21 cellular contexts compared by ENCODE assay signal in genomic region chr1:24751833-24752232, GRCh38. TPM values are rescaled to one million over a fixed set of nuclear protein-coding genes. Genes with fewer than 3 reads are reported as not detected.
DNase-seq lines count a peak whose midpoint lies in the region; ATAC-seq, FAIRE-seq and TF ChIP-seq lines count a peak whose summit lies in the region.
"Had no signal": no experiment of that assay in that cellular context is flagged by ENCODE, and none has a peak within 500 bp of the region (broad histone marks: within the 10 kb centered on the region; RNA-seq: fewer than 3 reads in every experiment).

No MANE protein-coding gene starts in this region.

- H4K20me1 ChIP-seq in HepG2 (ENCODE audit: insufficient read depth, low read length) = peaks cover 28% of the 10 kb centered on the region

- H3K4me3 ChIP-seq in liver (ENCODE audit: low read depth in 1 of 3, low read length in 3 of 3) = peak overlapping the region in 2 of 3 donors; percentile 33 to 35
- H3K4me3 ChIP-seq in HepG2 (replicated peaks in 1 of 3; ENCODE audit: insufficient read depth in 1 of 3, low read depth in 2 of 3, low read length in 3 of 3) = no peak overlapping the region
- peak overlapping the region in 3 of 10 donors; percentile 3 to 23 (median 7) for H3K4me3 ChIP-seq in heart right ventricle
- H3K4me3 ChIP-seq in colonic mucosa = no peak overlapping the region
- H3K4me3 ChIP-seq: GM12878, SK-N-MC, smooth muscle cell had no signal

- no peak for FAIRE-seq in HepG2 (lab: Jason Lieb, UNC)
- FAIRE-seq: GM12878 had no signal

- intact Hi-C loops in HepG2 (cut with micrococcal nuclease; ENCODE audit: unreplicated experiment) (no loop called here), heart right ventricle (cut with DNase I) (loop anchor here in 1 of 10 donors (10.0 kb wide), 1 partner anchor 73 kb away; no protein-coding TSS in a partner anchor), colonic mucosa (cut with DNase I) (loop anchor here (10.0 kb wide), 1 partner anchor 73 kb away; no protein-coding TSS in a partner anchor)

- TF ChIP-seq EP300 in HepG2 (IDR thresholded peaks at IDR 0.05; ENCODE audit: low read depth in 2 of 2, low read length in 2 of 2) (no peak), HepG2 (CRISPR knock-in tag; IDR thresholded peaks at IDR 0.05; ENCODE audit: borderline replicate concordance) (no peak)

- H3K27ac Mint-ChIP-seq in osteocyte (ENCODE audit: unreplicated experiment) = peak overlapping the region; percentile 15
- H3K27ac Mint-ChIP-seq: activated CD8-positive, alpha-beta T cell treated with anti-CD3 and anti-CD28 coated beads, Interleukin-2, amount 10 ng/mL, durations not matched to agents 7 days and 5 days; CD8-positive, alpha-beta T cell had no signal

- H3K9me3 ChIP-seq in liver (ENCODE audit: control insufficient read depth in 4 of 4, low read length in 3 of 4) = no peaks in the 10 kb centered on the region
- no peaks in the 10 kb centered on the region for H3K9me3 ChIP-seq in HepG2 (ENCODE audit: low read length)
- no peaks in the 10 kb centered on the region for H3K9me3 ChIP-seq in heart right ventricle
- no peaks in the 10 kb centered on the region for H3K9me3 ChIP-seq in colonic mucosa
- H3K9me3 ChIP-seq: neutrophil had no signal

- in situ Hi-C loops in HepG2 (cut with HindIII; ENCODE audit: extremely low pct_ligation_motif_present, low pct_unique_long_range_greater_than_20kb) = no loop called here

- peaks cover 81% of the 10 kb centered on the region for H3K79me2 ChIP-seq in HepG2 (ENCODE audit: insufficient read depth, low read length)

- H3K27me3 ChIP-seq in liver (ENCODE audit: control insufficient read depth in 4 of 4, insufficient read depth in 4 of 4, low read length in 3 of 4) (no peaks in the 10 kb centered on the region), HepG2 (ENCODE audit: control insufficient read depth in 1 of 2, insufficient read depth in 2 of 2, low read length in 2 of 2) (no peaks in the 10 kb centered on the region), heart right ventricle (no peaks in the 10 kb centered on the region), colonic mucosa (no peaks in the 10 kb centered on the region)
- H3K27me3 ChIP-seq: neutrophil had no signal

- no peak for ATAC-seq in HepG2
- ATAC-seq in heart right ventricle = peak in 6 of 8 donors; percentile 36 to 65 (median 44)
- no peak for ATAC-seq in HG02759 (IDR thresholded peaks at IDR 0.05; ENCODE audit: unreplicated experiment)
- ATAC-seq: activated CD8-positive, alpha-beta T cell treated with anti-CD3 and anti-CD28 coated beads, Interleukin-2, amount 10 ng/mL, durations not matched to agents 7 days and 5 days; CD8-positive, alpha-beta T cell; esophagus mucosa; stimulated activated naive CD8-positive, alpha-beta T cell treated with anti-CD3 and anti-CD28 coated beads, Interleukin-15, Interleukin-2, amounts not matched to agents 100 U/mL and 50 U/mL, for 24 hours had no signal

- H3K4me1 ChIP-seq in liver (ENCODE audit: control insufficient read depth in 4 of 4, insufficient read depth in 4 of 4, low read length in 3 of 4) (peaks cover 4 to 52% (median 50%) of the 10 kb centered on the region in 4 donors), HepG2 (ENCODE audit: insufficient read depth, low read length) (peaks cover 74% of the 10 kb centered on the region), heart right ventricle (peaks cover 7 to 89% (median 74%) of the 10 kb centered on the region in 9 donors), colonic mucosa (no peaks in the 10 kb centered on the region)

- CTCF ChIA-PET in HepG2 (lab: Yijun Ruan, JAX; ENCODE audit: low intra/inter-chr PET ratio, low total read pairs) = no interaction called here

- DNase-seq in HepG2 (ENCODE audit: low spot score) (no peak), heart right ventricle (no peak), osteocyte (ENCODE audit: extremely low spot score, unreplicated experiment) (peak; percentile 13), NCI-H146 (lab: John Stamatoyannopoulos, UW) (no peak), NCI-H2196 (lab: John Stamatoyannopoulos, UW; ENCODE audit: unreplicated experiment) (no peak), colonic mucosa (no peak)
- DNase-seq: activated CD8-positive, alpha-beta T cell treated with anti-CD3 and anti-CD28 coated beads, Interleukin-2, amount 10 ng/mL, durations not matched to agents 7 days and 5 days; CD8-positive, alpha-beta T cell; cortex of kidney; HCEC 1CT; KBM-7; NCI-H1417 treated with DMSO at 0.1 percent for 48 hours; NCI-H226; stimulated activated naive CD8-positive, alpha-beta T cell treated with anti-CD3 and anti-CD28 coated beads, Interleukin-15, Interleukin-2, amounts not matched to agents 100 U/mL and 50 U/mL, for 24 hours had no signal

- no peak overlapping the region for H2AFZ ChIP-seq in HepG2 (ENCODE audit: low read length)

- no peaks in the 10 kb centered on the region for H3K27me3 Mint-ChIP-seq in osteocyte (ENCODE audit: unreplicated experiment)

- 32% methylated on average over 1 of the region's 1 CpG for WGBS in liver
- 95% methylated on average over 1 of the region's 1 CpG for WGBS in HepG2 (ENCODE audit: low lambda C conversion rate)
- WGBS in heart right ventricle, 2 donors = 41 to 51% methylated on average over 1 of the region's 1 CpG

- TF ChIP-seq CTCF in liver (IDR thresholded peaks at IDR 0.05; ENCODE audit: low read depth, low read length, missing input control) = no peak
- no peak for TF ChIP-seq CTCF in HepG2 (CRISPR knock-in tag; IDR thresholded peaks at IDR 0.05)
- no peak for TF ChIP-seq CTCF in heart right ventricle (IDR thresholded peaks at IDR 0.05)
- TF ChIP-seq CTCF in osteocyte (IDR thresholded peaks at IDR 0.05) = no peak
- no peak for TF ChIP-seq CTCF in colonic mucosa (IDR thresholded peaks at IDR 0.05)

- TF ChIP-seq RAD21 in liver (IDR thresholded peaks at IDR 0.05) (peak; percentile 8 to 29), HepG2 (CRISPR knock-in tag; IDR thresholded peaks at IDR 0.05) (no peak)

- no peaks in the 10 kb centered on the region for H3K9me3 Mint-ChIP-seq in osteocyte (ENCODE audit: unreplicated experiment)
- H3K9me3 Mint-ChIP-seq: CD8-positive, alpha-beta T cell had no signal

- POLR2A ChIA-PET in HepG2 (lab: Yijun Ruan, JAX) = interaction anchor here (1.5 to 2.0 kb wide), 2 partner anchors 27 to 47 kb away, joined by 6 read pairs; no protein-coding TSS in a partner anchor

- H3K4me2 ChIP-seq in HepG2 (ENCODE audit: low read depth, low read length) = no peak overlapping the region

- H3K36me3 ChIP-seq in liver (ENCODE audit: control insufficient read depth in 4 of 4, insufficient read depth in 3 of 4, low read depth in 1 of 4, low read length in 3 of 4) (peaks cover 0 to 2% (median 0%) of the 10 kb centered on the region in 4 donors), HepG2 (replicated peaks in 1 of 2; ENCODE audit: control insufficient read depth in 1 of 2, insufficient read depth in 2 of 2, low read length in 2 of 2) (peaks cover 0 to 10% of the 10 kb centered on the region in 2 experiments; a peak in 1 of 5 replicates), heart right ventricle (peaks cover 0 to 4% (median 0%) of the 10 kb centered on the region in 9 donors), colonic mucosa (no peaks in the 10 kb centered on the region)
- H3K36me3 ChIP-seq: neutrophil had no signal

- H3K9ac ChIP-seq in liver (ENCODE audit: low read depth in 1 of 2, low read length in 2 of 2) = no peak overlapping the region
- H3K9ac ChIP-seq in HepG2 (ENCODE audit: insufficient read depth, low read depth, low read length) = no peak overlapping the region
- no peak overlapping the region for H3K9ac ChIP-seq in colonic mucosa (ENCODE audit: low read depth in 2 of 2, low read length in 2 of 2)

- BruUV-seq in HepG2 (replicated peaks; lab: Mats Ljungman, UMichigan) = no TSS peak

- TF ChIP-seq POLR2A in HepG2 (IDR thresholded peaks at IDR 0.05; ENCODE audit: insufficient read depth in 1 of 2, low read depth in 2 of 2, low read length in 2 of 2) = no peak

- H3K36me3 Mint-ChIP-seq in osteocyte (ENCODE audit: unreplicated experiment) = peaks cover 13% of the 10 kb centered on the region
- H3K36me3 Mint-ChIP-seq: CD8-positive, alpha-beta T cell had no signal

- H3K27ac ChIP-seq in liver (ENCODE audit: low read depth in 1 of 2, low read length in 2 of 2) = peak overlapping the region; percentile 65 to 76
- no peak overlapping the region for H3K27ac ChIP-seq in HepG2 (ENCODE audit: extremely low read length, insufficient read depth, low read length)
- H3K27ac ChIP-seq in heart right ventricle = peak overlapping the region in 8 of 10 donors; percentile 9 to 96 (median 52)
- no peak overlapping the region for H3K27ac ChIP-seq in colonic mucosa
- H3K27ac ChIP-seq: neutrophil, SK-N-MC had no signal

- no peak overlapping the region for H3K4me3 Mint-ChIP-seq in osteocyte (ENCODE audit: unreplicated experiment)
- H3K4me3 Mint-ChIP-seq: activated CD8-positive, alpha-beta T cell treated with anti-CD3 and anti-CD28 coated beads, Interleukin-2, amount 10 ng/mL, durations not matched to agents 7 days and 5 days; CD8-positive, alpha-beta T cell had no signal

- H3K4me1 Mint-ChIP-seq in osteocyte (ENCODE audit: unreplicated experiment) = peaks cover 72% of the 10 kb centered on the region

RNA-seq across cellular contexts. Expression of gene CLIC4, which starts 6.6 kb away (rescaled TPM):
- total RNA-seq in liver (10 to 100 TPM; 36.1 to 40.7 TPM), HepG2 (2016; rRNA removed; fragmentation: Illumina TruSeq; extraction: Trizol) (77.4 and 120 TPM in 2 replicates), heart right ventricle (100 to 1,000 TPM; 256 to 511 (median 353) TPM), osteocyte (369 and 370 TPM in 2 replicates), colonic mucosa (10 to 100 TPM; 38.0 to 84.8 TPM)
- polyA plus RNA-seq in liver (10 to 100 TPM; 15.0 to 20.6 TPM), HepG2 (2011; rRNA removed) (19.9 and 23.3 TPM in 2 replicates), heart right ventricle (100 to 1,000 TPM in 1 of 2 donors, 10 to 100 TPM in 1; 90.8 to 308 TPM)
- total RNA-seq in HepG2 (2016; cell fraction: cytosol; rRNA removed; fragmentation: Illumina TruSeq; extraction: Trizol; ENCODE audit: low read depth) = 5.2 and 5.7 TPM in 2 replicates
- 79.6 and 107 TPM in 2 replicates for total RNA-seq in HepG2 (2016; cell fraction: insoluble cytoplasmic fraction; rRNA removed; fragmentation: Illumina TruSeq; extraction: Trizol)
- total RNA-seq in HepG2 (2016; cell fraction: membrane; rRNA removed; fragmentation: Illumina TruSeq; extraction: Trizol) = 27.3 and 32.5 TPM in 2 replicates
- 53.7 and 61.5 TPM in 2 replicates for total RNA-seq in HepG2 (2016; cell fraction: nucleus; rRNA removed; fragmentation: Illumina TruSeq; extraction: Trizol)
- polyA plus RNA-seq in HepG2 (2011; cell fraction: cytosol; rRNA removed) = 15.6 and 24.0 TPM in 2 replicates
- polyA plus RNA-seq in HepG2 (2011; cell fraction: nucleus; rRNA removed) = 8.0 and 12.1 TPM in 2 replicates
- 51.1 and 58.9 TPM in 2 replicates for polyA plus RNA-seq in HepG2 (2012)
- polyA plus RNA-seq in HepG2 (2016; cell fraction: cytosol; fragmentation: Illumina TruSeq; extraction: Trizol; ENCODE audit: low read depth) = 5.0 and 5.8 TPM in 2 replicates
- polyA plus RNA-seq in HepG2 (2016; cell fraction: insoluble cytoplasmic fraction; fragmentation: Illumina TruSeq; extraction: Trizol; ENCODE audit: low read depth) = 122 and 132 TPM in 2 replicates
- 19.2 and 20.4 TPM in 2 replicates for polyA plus RNA-seq in HepG2 (2016; cell fraction: membrane; fragmentation: Illumina TruSeq; extraction: Trizol; ENCODE audit: low read depth)
- 62.7 and 67.7 TPM in 2 replicates for polyA plus RNA-seq in HepG2 (2016; cell fraction: nucleus; fragmentation: Illumina TruSeq; extraction: Trizol; ENCODE audit: insufficient read depth, low read depth)
- 11.1 and 23.5 TPM in 2 replicates for polyA minus RNA-seq in HepG2 (2011; rRNA and poly(A)+ RNA removed; ENCODE audit: low replicate concordance)
- polyA minus RNA-seq in HepG2 (2011; cell fraction: cytosol; rRNA and poly(A)+ RNA removed) = 41.9 and 45.3 TPM in 2 replicates
- polyA minus RNA-seq in HepG2 (2011; cell fraction: nucleus; rRNA and poly(A)+ RNA removed) = 31.5 and 33.2 TPM in 2 replicates

Comparison
In these comparisons a context has a peak if more than half of its experiments do, and no peak if none do; other contexts are left out.
1. H3K27ac ChIP-seq: peak in liver (2 of 2) and heart right ventricle (8 of 10); none in HepG2 (single experiment) and colonic mucosa (single experiment).
2. H3K4me3 ChIP-seq: peak in liver (2 of 3); none in HepG2 (0 of 3) and colonic mucosa (single experiment).
3. ATAC-seq: peak in heart right ventricle (6 of 8); none in HepG2 (single experiment) and HG02759 (single experiment).